19 cellular contexts compared by ENCODE assay signal in the genomic region with DNA sequence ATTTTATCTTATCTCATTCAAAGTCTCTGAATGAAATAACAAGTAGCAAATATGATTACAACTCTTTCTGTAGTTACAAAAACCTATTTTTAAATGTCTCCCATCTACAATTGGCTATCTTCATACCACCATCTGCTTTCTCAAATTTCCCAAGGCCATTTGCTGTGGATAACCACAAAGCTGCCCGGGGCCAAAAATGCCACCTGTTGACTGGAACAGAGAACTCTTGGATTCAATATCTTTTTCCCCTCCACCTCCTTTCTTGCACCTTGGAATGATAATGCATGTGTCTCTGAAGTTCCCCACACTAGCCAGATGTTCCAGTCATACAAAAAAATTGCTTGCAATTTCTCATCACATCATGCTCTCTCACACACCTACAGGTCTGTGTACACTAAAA.
"Had no signal": no experiment of that assay in that cellular context is flagged by ENCODE, and none has a peak within 500 bp of the region (broad histone marks: within the 10 kb centered on the region; RNA-seq: fewer than 3 reads in every experiment).

No MANE protein-coding gene starts in this region.

- H3K9me3 ChIP-seq: MG63 had no signal

- H3K36me3 ChIP-seq: MG63 had no signal

- DNase-seq: KBM-7, MG63, NCI-H1105, NCI-H1417, NCI-H1436 treated with DMSO at 0.1 percent for 48 hours, NCI-H1694, NCI-H187 treated with DMSO at 0.1 percent for 48 hours, NCI-H2029 treated with DMSO at 0.1 percent for 48 hours, NCI-H2227 treated with DMSO at 0.1 percent for 48 hours, NCI-H524, NCI-H526 treated with DMSO at 0.1 percent for 48 hours, NCI-H774, PC-3, SHP77, T-helper 1 cell had no signal

- H3K4me3 ChIP-seq: MG63 had no signal

- H3K27me3 ChIP-seq: MG63 had no signal

- ATAC-seq: Panc1, PC-3, SK-N-SH treated with all-trans-retinoic acid at 6 μM for 48 hours had no signal

- H3K27ac ChIP-seq: HL-60, RWPE1 had no signal
